In the genomic region with DNA sequence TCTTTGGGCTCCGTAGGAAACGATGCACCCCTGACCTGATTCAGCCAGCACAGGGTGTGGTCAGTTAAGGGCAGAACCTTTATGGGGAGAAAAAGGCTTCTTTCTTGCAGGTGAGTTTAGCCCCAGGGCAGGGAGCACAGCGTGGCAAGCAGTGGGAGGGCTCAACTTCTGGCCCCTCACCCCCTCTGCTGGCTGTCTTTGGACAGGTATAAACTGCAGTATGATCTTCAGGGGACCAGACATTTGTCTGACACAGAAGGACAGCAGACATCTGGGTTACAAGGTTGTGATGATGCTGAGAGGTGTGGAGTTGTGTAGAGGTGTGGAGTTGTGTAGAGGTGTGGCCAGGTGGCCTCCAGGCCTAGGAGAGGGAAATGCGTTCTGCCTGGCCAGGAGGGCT, we compare ENCODE assay signal across 11 cellular contexts.
A peak's percentile ranks its signal among the peaks of the same experiment; 100 is the strongest.
DNase-seq lines count a peak whose midpoint lies in the region; ATAC-seq, FAIRE-seq and TF ChIP-seq lines count a peak whose summit lies in the region.
"Had no signal": no experiment of that assay in that cellular context is flagged by ENCODE, and none has a peak within 500 bp of the region (broad histone marks: within the 10 kb centered on the region; RNA-seq: fewer than 3 reads in every experiment).

No MANE protein-coding gene starts in this region.

- intact Hi-C loops in pancreas (cut with DNase I), result loop anchor here in 1 of 3 donors (10.0 kb wide), 2 partner anchors 530 to 700 kb away; no protein-coding TSS in a partner anchor

- H3K56ac ChIP-seq in H9 (ENCODE audit: insufficient read length, low read depth, low read length), result no peak overlapping the region

- H3K36me3 Mint-ChIP-seq in H9 (ENCODE audit: insufficient read depth in 1 of 3, low read depth in 3 of 3), result no peaks in the 10 kb centered on the region

- peak; percentile 66 for TF ChIP-seq CTCF in H9 (conservative IDR thresholded peaks at IDR 0.05)
- no peak for TF ChIP-seq CTCF in pancreas (IDR thresholded peaks at IDR 0.05)

- no peak overlapping the region for H3T11ph ChIP-seq in H9 (ENCODE audit: low read length)

- H3K9ac ChIP-seq in H9 (ENCODE audit: extremely low read depth, insufficient read length, low read length), result no peak overlapping the region

- no peak overlapping the region for H3K23ac ChIP-seq in H9 (ENCODE audit: insufficient read length, low read depth, low read length)

- no peak overlapping the region for H4K8ac ChIP-seq in H9 (replicated peaks; ENCODE audit: insufficient read length, low read depth, low read length)

- H3K27me3 ChIP-seq in H9 (ENCODE audit: insufficient read depth, low read length) (no peaks in the 10 kb centered on the region), pancreas (no peaks in the 10 kb centered on the region)

- no peaks in the 10 kb centered on the region for H3K79me2 ChIP-seq in H9 (ENCODE audit: insufficient read depth, low read length)

- no peak overlapping the region for H3K4ac ChIP-seq in H9 (ENCODE audit: low read depth, low read length)

- H3K79me1 ChIP-seq in H9 (ENCODE audit: insufficient read depth, low read depth, low read length, poor library complexity, severe bottlenecking), result no peaks in the 10 kb centered on the region

- no peak overlapping the region for H4K5ac ChIP-seq in H9 (ENCODE audit: insufficient read length, low read depth, low read length)

- H3K4me1 Mint-ChIP-seq in H9, result peaks cover 22 to 23% of the 10 kb centered on the region in 2 experiments

- no peak overlapping the region for H2BK5ac ChIP-seq in H9 (ENCODE audit: insufficient read length, low read length)

- ATAC-seq in pancreas, result no peak
- no peak for ATAC-seq in HG03039 (IDR thresholded peaks at IDR 0.05; ENCODE audit: unreplicated experiment)

- no peaks in the 10 kb centered on the region for H3K36me3 ChIP-seq in pancreas

- H2BK12ac ChIP-seq in H9 (ENCODE audit: insufficient read length, low read depth, low read length), result no peak overlapping the region

- peaks cover 2 to 4% of the 10 kb centered on the region in 2 experiments; a peak in 3 of 5 replicates for H3K9me3 Mint-ChIP-seq in H9

- H2BK120ac ChIP-seq in H9 (ENCODE audit: low read depth, low read length, poor library complexity, severe bottlenecking), result no peak overlapping the region

- WGBS in H9 (ENCODE audit: extremely low coverage, insufficient read length, low lambda C conversion rate), result no CpG with 5 or more reads among the region's 4 CpGs
- 55 to 65% methylated on average over 4 of the region's 4 CpGs for WGBS in pancreas, 2 donors

- no peak overlapping the region for H3K4me3 Mint-ChIP-seq in H9

- DNase-seq in Daoy (ENCODE audit: low read depth), result peak; percentile 5
- peak; percentile 70 for DNase-seq in H9
- peak; percentile 13 for DNase-seq in SK-N-DZ (ENCODE audit: low spot score)
- DNase-seq in left kidney (ENCODE audit: low read depth, low spot score), result peak; percentile 62
- no peak for DNase-seq in pancreas
- DNase-seq in occipital lobe (lab: John Stamatoyannopoulos, UW), result no peak
- no peak for DNase-seq in AG20443 (ENCODE audit: low spot score)
- DNase-seq: effector CD4-positive, alpha-beta T cell; kidney glomerular epithelial cell; SIG-M5 had no signal

- H3K23me2 ChIP-seq in H9 (ENCODE audit: insufficient read length, low read depth, low read length, poor library complexity, severe bottlenecking), result no peaks in the 10 kb centered on the region

- H3K4me3 ChIP-seq in pancreas, result no peak overlapping the region

- H3K18ac ChIP-seq in H9 (ENCODE audit: insufficient read length, low read depth, low read length), result no peak overlapping the region

- no peak overlapping the region for H4K91ac ChIP-seq in H9 (ENCODE audit: insufficient read length, low read depth, low read length)

- H3K9me3 ChIP-seq in H9 (ENCODE audit: control insufficient read depth, low read depth, low read length) (no peaks in the 10 kb centered on the region), pancreas (no peaks in the 10 kb centered on the region)

- no peaks in the 10 kb centered on the region; the same call in 1 of the 2 replicates for H3K27me3 Mint-ChIP-seq in H9 (ENCODE audit: low read depth)

- H3K14ac ChIP-seq in H9 (ENCODE audit: insufficient read depth, low read length), result no peak overlapping the region

- no peak for FAIRE-seq in pancreas (lab: Jason Lieb, UNC)

- H3K27ac ChIP-seq in H9 (ENCODE audit: insufficient read length, low read depth, low read length) (no peak overlapping the region), pancreas (no peak overlapping the region)

- H3K4me2 ChIP-seq in H9 (ENCODE audit: insufficient read depth, insufficient read length, low read length), result no peak overlapping the region

- H3K27ac Mint-ChIP-seq in H9, result no peak overlapping the region

- H4K20me1 ChIP-seq in H9 (ENCODE audit: control insufficient read depth, insufficient read depth, insufficient read length), result no peaks in the 10 kb centered on the region

- H2BK15ac ChIP-seq in H9 (ENCODE audit: low read depth, low read length), result no peak overlapping the region

- H2BK20ac ChIP-seq in H9 (ENCODE audit: low read depth, low read length, poor library complexity, severe bottlenecking), result no peak overlapping the region

- H2AK5ac ChIP-seq in H9 (ENCODE audit: insufficient read length, low read length), result no peak overlapping the region

- H2AFZ ChIP-seq in H9 (ENCODE audit: low read length), result no peak overlapping the region

- H3K4me1 ChIP-seq in H9 (ENCODE audit: insufficient read depth, low read length), result peaks cover 3% of the 10 kb centered on the region
- H3K4me1 ChIP-seq in pancreas, result no peaks in the 10 kb centered on the region

Comparison
In these comparisons a context has a peak if more than half of its experiments do, and no peak if none do; other contexts are left out.
1. DNase-seq: peak in Daoy (single experiment), H9 (single experiment), SK-N-DZ (single experiment) and left kidney (single experiment); none in pancreas (0 of 6), occipital lobe (single experiment) and AG20443 (single experiment).